ENCODE assay signal across 12 cellular contexts in the genomic region with DNA sequence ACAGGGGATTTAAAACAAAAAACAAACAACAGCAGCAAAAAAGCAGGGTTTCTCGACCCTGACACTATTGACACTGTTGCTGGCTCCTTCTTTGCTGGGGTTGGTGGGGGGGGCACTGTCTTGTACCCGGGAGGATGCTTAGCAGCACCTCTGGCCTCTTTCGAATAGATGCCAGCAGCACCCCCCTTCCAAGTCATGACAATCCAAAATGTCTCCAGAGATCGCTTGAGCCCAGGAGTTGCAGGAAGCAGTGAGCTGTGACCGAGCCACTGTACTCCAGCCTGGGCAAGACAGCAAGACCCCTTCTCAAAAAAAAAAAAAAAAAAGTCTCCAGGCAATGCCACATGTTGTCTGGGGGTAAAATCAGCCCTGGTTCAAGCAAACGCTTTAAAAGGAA. TPM values are rescaled to one million over a fixed set of nuclear protein-coding genes. Genes with fewer than 3 reads are reported as not detected.
DNase-seq lines count a peak whose midpoint lies in the region; ATAC-seq and TF ChIP-seq lines count a peak whose summit lies in the region.
"Had no signal": no experiment of that assay in that cellular context is flagged by ENCODE, and none has a peak within 500 bp of the region (broad histone marks: within the 10 kb centered on the region; RNA-seq: fewer than 3 reads in every experiment).

No MANE protein-coding gene starts in this region.

- H3K4me1 Mint-ChIP-seq in activated B cell treated with CpG ODN at 0.5 μM for 24 hours = peaks cover 33% of the 10 kb centered on the region
- H3K4me1 Mint-ChIP-seq in nephron = peaks cover 21% of the 10 kb centered on the region
- peaks cover 37% of the 10 kb centered on the region for H3K4me1 Mint-ChIP-seq in HFFc6 (ENCODE audit: low read depth)

- 71% methylated on average over 6 of the region's 6 CpGs for WGBS in esophagus muscularis mucosa

- TF ChIP-seq EP300 in esophagus muscularis mucosa (IDR thresholded peaks at IDR 0.05) = no peak

- H3K27me3 ChIP-seq in esophagus muscularis mucosa (no peaks in the 10 kb centered on the region), thoracic aorta (replicated peaks; ENCODE audit: insufficient read depth) (no peaks in the 10 kb centered on the region)

- TF ChIP-seq POLR2A in esophagus muscularis mucosa (IDR thresholded peaks at IDR 0.05; ENCODE audit: low read depth) = no peak

- H3K27me3 Mint-ChIP-seq in activated B cell treated with CpG ODN at 0.5 μM for 24 hours (no peaks in the 10 kb centered on the region), nephron (ENCODE audit: low read depth) (no peaks in the 10 kb centered on the region), HFFc6 (ENCODE audit: insufficient read depth) (no peaks in the 10 kb centered on the region)
- H3K27me3 Mint-ChIP-seq: activated CD4-positive, alpha-beta T cell treated with anti-CD3 and anti-CD28 coated beads, Interleukin-2, amount 10 ng/mL, durations not matched to agents 24 days and 14 days had no signal

- ATAC-seq in activated B cell treated with CpG ODN at 0.5 μM for 24 hours (ENCODE audit: low read depth) = no peak
- no peak for ATAC-seq in thoracic aorta (ENCODE audit: insufficient number of reproducible peaks, low FRiP score, low read depth)
- ATAC-seq in GM19328 (IDR thresholded peaks at IDR 0.05; ENCODE audit: unreplicated experiment) = no peak
- ATAC-seq: HCT116 had no signal

- H3K4me3 ChIP-seq in esophagus muscularis mucosa (peak overlapping the region in 1 of 4 donors; percentile 20), thoracic aorta (peak overlapping the region; percentile 29)

- H3K36me3 ChIP-seq in esophagus muscularis mucosa (peaks cover 5 to 48% (median 42%) of the 10 kb centered on the region in 4 donors), thoracic aorta (no peaks in the 10 kb centered on the region)

- peaks cover 59% of the 10 kb centered on the region for H3K36me3 Mint-ChIP-seq in activated B cell treated with CpG ODN at 0.5 μM for 24 hours (ENCODE audit: low read depth)
- H3K36me3 Mint-ChIP-seq in nephron (ENCODE audit: low read depth) = peaks cover 64% of the 10 kb centered on the region
- H3K36me3 Mint-ChIP-seq in HFFc6 (ENCODE audit: low read depth) = peaks cover 32% of the 10 kb centered on the region

- peaks cover 49 to 71% (median 61%) of the 10 kb centered on the region in 4 donors for H3K4me1 ChIP-seq in esophagus muscularis mucosa
- H3K4me1 ChIP-seq in thoracic aorta (ENCODE audit: control insufficient read depth in 1 of 2, low read depth in 2 of 2) = peaks cover 25 to 73% of the 10 kb centered on the region in 2 donors

- H3K9me3 ChIP-seq in esophagus muscularis mucosa (no peaks in the 10 kb centered on the region), thoracic aorta (no peaks in the 10 kb centered on the region)

- intact Hi-C loops in activated B cell treated with CpG ODN at 0.5 μM for 24 hours (cut with micrococcal nuclease) = no loop called here
- intact Hi-C loops in esophagus muscularis mucosa (cut with DNase I) = loop anchor here (5.0 kb wide), 1 partner anchor 60 kb away; the partner anchor contains the start of gene WDR81

- H3K4me3 Mint-ChIP-seq in activated B cell treated with CpG ODN at 0.5 μM for 24 hours (peak overlapping the region; percentile 66), nephron (no peak overlapping the region), HFFc6 (no peak overlapping the region)
- H3K4me3 Mint-ChIP-seq: activated CD4-positive, alpha-beta T cell treated with anti-CD3 and anti-CD28 coated beads, Interleukin-2, amount 10 ng/mL, durations not matched to agents 24 days and 14 days had no signal

- CTCF ChIA-PET in activated B cell treated with CpG ODN at 0.5 μM for 24 hours (lab: Charles Lee) = interaction anchor here (1.3 to 6.3 kb wide), 9 partner anchors 10 to 463 kb away, joined by 3 to 175 read pairs (median 34); partner anchors contain the start of gene WDR81

- DNase-seq in activated B cell treated with CpG ODN at 0.5 μM for 24 hours (no peak), esophagus muscularis mucosa (ENCODE audit: extremely low spot score) (no peak), thoracic aorta (ENCODE audit: low spot score) (no peak), NCI-H774 (lab: John Stamatoyannopoulos, UW) (no peak), HFFc6 (no peak)
- DNase-seq: activated CD4-positive, alpha-beta T cell treated with anti-CD3 and anti-CD28 coated beads, Interleukin-2, amount 10 ng/mL, durations not matched to agents 24 days and 14 days; activated gamma-delta T cell; immature natural killer cell; NCI-H510A had no signal

- no peaks in the 10 kb centered on the region for H3K9me3 Mint-ChIP-seq in activated B cell treated with CpG ODN at 0.5 μM for 24 hours
- H3K9me3 Mint-ChIP-seq in nephron = no peaks in the 10 kb centered on the region
- H3K9me3 Mint-ChIP-seq in HFFc6 = no peaks in the 10 kb centered on the region
- H3K9me3 Mint-ChIP-seq: activated CD4-positive, alpha-beta T cell treated with anti-CD3 and anti-CD28 coated beads, Interleukin-2, amount 10 ng/mL, durations not matched to agents 24 days and 14 days; immature natural killer cell had no signal

- POLR2A ChIA-PET in activated B cell treated with CpG ODN at 0.5 μM for 24 hours (lab: Charles Lee) = interaction anchor here (0.6 to 3.8 kb wide), 13 partner anchors 11 to 159 kb away, joined by 3 to 113 read pairs (median 8); partner anchors contain the start of gene WDR81

- peak overlapping the region; percentile 84 for H3K27ac Mint-ChIP-seq in activated B cell treated with CpG ODN at 0.5 μM for 24 hours
- peak overlapping the region; percentile 13 to 97 (median 49) for H3K27ac Mint-ChIP-seq in nephron
- no peak overlapping the region for H3K27ac Mint-ChIP-seq in HFFc6
- H3K27ac Mint-ChIP-seq: activated CD4-positive, alpha-beta T cell treated with anti-CD3 and anti-CD28 coated beads, Interleukin-2, amount 10 ng/mL, durations not matched to agents 24 days and 14 days had no signal

- H3K27ac ChIP-seq in esophagus muscularis mucosa (replicated peaks in 1 of 4) (peak overlapping the region; percentile 83 to 90 (median 87)), thoracic aorta (peak overlapping the region; percentile 73 to 96)

- TF ChIP-seq CTCF in activated B cell treated with CpG ODN at 0.5 μM for 24 hours (IDR thresholded peaks at IDR 0.05) (no peak), esophagus muscularis mucosa (IDR thresholded peaks at IDR 0.05) (no peak), nephron (IDR thresholded peaks at IDR 0.05; ENCODE audit: unreplicated experiment in 3 of 3) (no peak), thoracic aorta (IDR thresholded peaks at IDR 0.05) (no peak), HFFc6 (IDR thresholded peaks at IDR 0.05) (no peak)

RNA-seq across cellular contexts. Expression of gene SERPINF1, which starts 20.3 kb away (rescaled TPM):
- 8.7 and 14.8 TPM in 2 replicates for total RNA-seq in activated B cell treated with CpG ODN at 0.5 μM for 24 hours
- total RNA-seq in esophagus muscularis mucosa = 100 to 1,000 TPM; 177 to 464 (median 330) TPM
- 100 to 1,000 TPM; 385 to 608 TPM for total RNA-seq in thoracic aorta
- total RNA-seq in HFFc6 (2021; fragmentation: NEBNext Ultra II Directional; extraction: Animal tissue kit (Norgen Biotek cat#: 25700)) = 10 to 100 TPM; 12.0 to 46.8 (median 13.2) TPM
- total RNA-seq: activated CD4-positive, alpha-beta T cell treated with anti-CD3 and anti-CD28 coated beads, Interleukin-2, amount 10 ng/mL, durations not matched to agents 24 days and 14 days had no signal

RNA-seq across cellular contexts. Expression of gene SERPINF2, which starts 39.5 kb away (rescaled TPM):
- total RNA-seq in activated B cell treated with CpG ODN at 0.5 μM for 24 hours = 0.82 and 1.3 TPM in 2 replicates
- total RNA-seq in esophagus muscularis mucosa = 1 to 10 TPM; 2.4 to 7.5 (median 3.4) TPM
- total RNA-seq in thoracic aorta = 1 to 10 TPM; 5.0 to 9.8 TPM
- not detected for total RNA-seq in HFFc6 (2021; fragmentation: NEBNext Ultra II Directional; extraction: Animal tissue kit (Norgen Biotek cat#: 25700))

RNA-seq across cellular contexts. Expression of gene SMYD4, which starts 47.5 kb away (rescaled TPM):
- total RNA-seq in activated B cell treated with CpG ODN at 0.5 μM for 24 hours (19.9 and 21.8 TPM in 2 replicates), esophagus muscularis mucosa (10 to 100 TPM; 10.3 to 14.8 (median 11.9) TPM), thoracic aorta (10 to 100 TPM; 12.6 to 13.3 TPM)
- 10 to 100 TPM in 1 of 6 experiments, 1 to 10 TPM in 5; 6.3 to 10.3 (median 8.7) TPM for total RNA-seq in HFFc6 (2021; fragmentation: NEBNext Ultra II Directional; extraction: Animal tissue kit (Norgen Biotek cat#: 25700))

RNA-seq across cellular contexts. Expression of gene RPA1, which starts 47.6 kb away (rescaled TPM):
- total RNA-seq in activated B cell treated with CpG ODN at 0.5 μM for 24 hours (99.8 and 109 TPM in 2 replicates), esophagus muscularis mucosa (10 to 100 TPM; 22.9 to 30.8 (median 29.2) TPM), thoracic aorta (10 to 100 TPM; 15.4 to 40.0 TPM)
- 100 to 1,000 TPM in 4 of 6 experiments, 10 to 100 TPM in 2; 83.2 to 111 (median 108) TPM for total RNA-seq in HFFc6 (2021; fragmentation: NEBNext Ultra II Directional; extraction: Animal tissue kit (Norgen Biotek cat#: 25700))

RNA-seq across cellular contexts. Expression of gene WDR81, which starts 57.7 kb away (rescaled TPM):
- total RNA-seq in activated B cell treated with CpG ODN at 0.5 μM for 24 hours (42.7 and 48.4 TPM in 2 replicates), esophagus muscularis mucosa (10 to 100 TPM; 25.7 to 40.8 (median 32.1) TPM), thoracic aorta (10 to 100 TPM; 32.7 to 41.8 TPM)
- 10 to 100 TPM; 12.5 to 18.1 (median 13.2) TPM for total RNA-seq in HFFc6 (2021; fragmentation: NEBNext Ultra II Directional; extraction: Animal tissue kit (Norgen Biotek cat#: 25700))
